Comparison of ENCODE assay signal across 1 cellular context in the genomic region with DNA sequence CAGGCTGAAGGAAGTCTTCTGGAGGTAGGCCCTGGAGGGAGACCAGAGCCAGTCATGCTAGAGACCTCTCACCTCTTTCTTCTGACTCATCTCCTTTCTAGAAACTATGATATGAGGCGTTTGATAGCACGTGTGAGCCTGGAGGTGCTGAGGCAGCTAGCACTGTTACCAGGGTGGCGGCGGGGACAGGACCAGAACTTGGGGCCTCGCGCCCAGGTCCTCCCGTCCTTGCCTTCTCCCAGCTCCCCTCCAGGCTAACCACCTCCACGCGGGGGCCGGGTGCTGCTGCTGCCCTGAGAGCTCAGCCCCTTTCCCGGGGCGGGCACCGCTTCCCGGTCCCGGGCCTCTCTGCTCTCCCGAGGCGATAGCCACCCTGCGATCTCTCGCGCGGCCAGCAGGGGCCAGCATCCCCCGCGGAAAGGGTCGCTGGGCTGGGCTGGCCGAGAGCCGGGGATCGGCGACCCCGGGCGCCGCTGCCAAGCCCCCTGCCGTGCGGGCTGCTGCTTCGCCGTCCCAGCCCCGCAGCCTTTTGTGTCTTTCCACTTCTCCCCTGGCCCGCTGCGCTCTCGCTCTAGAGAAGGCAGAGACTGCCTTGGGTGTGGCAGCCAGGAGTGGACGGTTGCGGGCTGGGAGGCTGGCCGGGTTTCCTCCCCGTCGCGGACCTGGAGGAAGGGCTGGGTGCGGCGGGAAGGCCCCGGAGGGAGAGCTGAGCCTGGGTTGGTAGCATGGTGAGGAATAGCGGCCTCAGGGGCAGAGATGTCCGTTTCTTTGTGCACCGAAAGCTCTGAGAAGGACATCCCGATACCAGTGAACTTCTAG.
TF ChIP-seq lines count a peak whose summit lies in the region.

No MANE protein-coding gene starts in this region.

TF ChIP-seq in K562, 482 proteins besides CTCF, POLR2A, EP300 and RAD21 (continued from another document and continues in another):
- TF ChIP-seq ZC3H8 (IDR thresholded peaks at IDR 0.05), result no peak
- TF ChIP-seq, protein P1, sequence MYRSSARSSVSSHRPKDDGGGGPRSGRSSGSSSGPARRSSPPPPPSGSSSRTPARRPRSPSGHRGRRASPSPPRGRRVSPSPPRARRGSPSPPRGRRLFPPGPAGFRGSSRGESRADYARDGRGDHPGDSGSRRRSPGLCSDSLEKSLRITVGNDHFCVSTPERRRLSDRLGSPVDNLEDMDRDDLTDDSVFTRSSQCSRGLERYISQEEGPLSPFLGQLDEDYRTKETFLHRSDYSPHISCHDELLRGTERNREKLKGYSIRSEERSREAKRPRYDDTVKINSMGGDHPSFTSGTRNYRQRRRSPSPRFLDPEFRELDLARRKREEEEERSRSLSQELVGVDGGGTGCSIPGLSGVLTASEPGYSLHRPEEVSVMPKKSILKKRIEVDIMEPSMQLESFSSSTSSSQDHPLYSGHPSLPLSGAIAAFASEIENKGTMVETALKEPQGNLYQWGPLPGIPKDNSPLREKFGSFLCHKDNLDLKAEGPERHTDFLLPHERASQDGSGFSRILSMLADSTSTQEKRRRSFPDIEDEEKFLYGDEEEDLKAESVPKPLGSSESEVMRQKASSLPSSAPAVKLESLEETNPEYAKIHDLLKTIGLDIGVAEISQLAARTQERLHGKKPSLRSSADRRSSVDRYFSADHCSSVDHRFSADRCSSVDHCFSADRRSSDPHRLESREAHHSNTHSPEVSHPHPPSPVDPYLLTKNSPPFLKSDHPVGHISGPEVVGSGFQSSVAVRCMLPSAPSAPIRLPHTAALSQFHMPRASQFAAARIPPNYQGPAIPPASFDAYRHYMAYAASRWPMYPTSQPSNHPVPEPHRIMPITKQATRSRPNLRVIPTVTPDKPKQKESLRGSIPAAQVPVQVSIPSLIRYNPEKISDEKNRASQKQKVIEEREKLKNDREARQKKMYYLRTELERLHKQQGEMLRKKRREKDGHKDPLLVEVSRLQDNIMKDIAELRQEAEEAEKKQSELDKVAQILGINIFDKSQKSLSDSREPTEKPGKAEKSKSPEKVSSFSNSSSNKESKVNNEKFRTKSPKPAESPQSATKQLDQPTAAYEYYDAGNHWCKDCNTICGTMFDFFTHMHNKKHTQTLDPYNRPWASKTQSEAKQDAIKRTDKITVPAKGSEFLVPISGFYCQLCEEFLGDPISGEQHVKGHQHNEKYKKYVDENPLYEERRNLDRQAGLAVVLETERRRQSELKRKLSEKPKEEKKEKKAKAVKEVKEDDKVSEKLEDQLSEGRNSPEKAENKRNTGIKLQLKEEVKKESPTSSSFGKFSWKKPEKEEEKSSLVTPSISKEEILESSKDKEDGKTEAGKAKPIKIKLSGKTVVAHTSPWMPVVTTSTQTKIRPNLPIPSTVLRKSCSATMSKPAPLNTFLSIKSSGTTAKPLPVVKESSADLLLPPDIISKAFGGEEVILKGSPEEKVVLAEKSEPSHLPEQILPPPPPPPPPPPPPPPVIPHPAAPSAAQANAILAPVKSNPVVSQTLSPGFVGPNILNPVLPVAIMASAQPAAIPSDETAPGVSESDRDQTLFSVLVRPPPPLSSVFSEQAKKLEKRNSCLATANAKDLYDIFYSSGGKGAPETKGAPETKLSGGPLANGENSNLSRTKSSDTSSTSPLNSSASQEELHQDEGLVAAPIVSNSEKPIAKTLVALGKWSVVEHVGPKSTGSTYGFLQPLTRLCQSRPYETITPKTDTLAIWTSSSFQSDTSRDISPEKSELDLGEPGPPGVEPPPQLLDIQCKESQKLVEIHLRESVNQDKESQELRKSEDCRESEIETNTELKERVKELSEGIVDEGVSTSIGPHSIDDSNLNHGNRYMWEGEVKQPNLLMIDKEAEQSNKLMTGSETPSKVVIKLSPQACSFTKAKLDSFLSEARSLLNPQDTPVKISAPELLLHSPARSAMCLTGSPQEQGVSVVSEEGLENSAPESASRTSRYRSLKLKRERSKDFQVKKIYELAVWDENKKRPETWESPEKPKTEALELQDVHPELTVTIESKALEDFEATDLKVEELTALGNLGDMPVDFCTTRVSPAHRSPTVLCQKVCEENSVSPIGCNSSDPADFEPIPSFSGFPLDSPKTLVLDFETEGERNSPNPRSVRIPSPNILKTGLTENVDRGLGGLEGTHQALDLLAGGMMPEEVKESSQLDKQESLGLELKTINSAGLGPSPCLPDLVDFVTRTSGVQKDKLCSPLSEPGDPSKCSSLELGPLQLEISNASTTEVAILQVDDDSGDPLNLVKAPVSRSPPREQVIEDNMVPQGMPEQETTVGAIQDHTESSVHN (IDR thresholded peaks at IDR 0.05; ENCODE audit: borderline replicate concordance in 1 of 2, low read depth in 1 of 2), result no peak
- peak; percentile 80 for TF ChIP-seq CTBP1 (IDR thresholded peaks at IDR 0.05; ENCODE audit: borderline replicate concordance)
- no peak for TF ChIP-seq CREB1 (IDR thresholded peaks at IDR 0.05)
- TF ChIP-seq CREB1 (CRISPR knock-in tag; IDR thresholded peaks at IDR 0.05), result peak; percentile 17; the same call in 1 of the 2 replicates
- peak; percentile 12; the same call in 1 of the 2 replicates for TF ChIP-seq CREM (IDR thresholded peaks at IDR 0.05; ENCODE audit: low read depth)
- TF ChIP-seq KDM5B (IDR thresholded peaks at IDR 0.05; ENCODE audit: insufficient replicate concordance, low read depth, low read length), result peak; percentile 32
- peak; percentile 25; the same call in 1 of the 2 replicates for TF ChIP-seq KLF13 (tag; IDR thresholded peaks at IDR 0.05; ENCODE audit: borderline replicate concordance, low read depth)
- TF ChIP-seq SMARCB1 (IDR thresholded peaks at IDR 0.05; ENCODE audit: insufficient read length, low read depth), result no peak
- no peak for TF ChIP-seq IFI16 (CRISPR knock-in tag; IDR thresholded peaks at IDR 0.05)
- no peak for TF ChIP-seq CUX1 (CRISPR knock-in tag; IDR thresholded peaks at IDR 0.05)
- TF ChIP-seq C11orf30 (IDR thresholded peaks at IDR 0.05; ENCODE audit: low read depth), result peak; percentile 21; the same call in 1 of the 2 replicates
- TF ChIP-seq ARID2 (IDR thresholded peaks at IDR 0.05), result peak; percentile 91
- peak; percentile 63; the same call in 1 of the 2 replicates for TF ChIP-seq GABPB1 (CRISPR knock-in tag; IDR thresholded peaks at IDR 0.05)
- TF ChIP-seq, protein P2, sequence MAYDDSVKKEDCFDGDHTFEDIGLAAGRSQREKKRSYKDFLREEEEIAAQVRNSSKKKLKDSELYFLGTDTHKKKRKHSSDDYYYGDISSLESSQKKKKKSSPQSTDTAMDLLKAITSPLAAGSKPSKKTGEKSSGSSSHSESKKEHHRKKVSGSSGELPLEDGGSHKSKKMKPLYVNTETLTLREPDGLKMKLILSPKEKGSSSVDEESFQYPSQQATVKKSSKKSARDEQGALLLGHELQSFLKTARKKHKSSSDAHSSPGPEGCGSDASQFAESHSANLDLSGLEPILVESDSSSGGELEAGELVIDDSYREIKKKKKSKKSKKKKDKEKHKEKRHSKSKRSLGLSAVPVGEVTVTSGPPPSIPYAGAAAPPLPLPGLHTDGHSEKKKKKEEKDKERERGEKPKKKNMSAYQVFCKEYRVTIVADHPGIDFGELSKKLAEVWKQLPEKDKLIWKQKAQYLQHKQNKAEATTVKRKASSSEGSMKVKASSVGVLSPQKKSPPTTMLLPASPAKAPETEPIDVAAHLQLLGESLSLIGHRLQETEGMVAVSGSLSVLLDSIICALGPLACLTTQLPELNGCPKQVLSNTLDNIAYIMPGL (CRISPR knock-in tag; IDR thresholded peaks at IDR 0.05), result 0 out of 2 replicates have a peak, but pooled peaks have one; percentile 62
- TF ChIP-seq TRIM24 (IDR thresholded peaks at IDR 0.05), result peak in 1 of 2 experiments; percentile 10; a peak in 1 of 4 replicates
- TF ChIP-seq STAT5B (CRISPR knock-in tag; IDR thresholded peaks at IDR 0.05), result no peak
- TF ChIP-seq, protein P3, sequence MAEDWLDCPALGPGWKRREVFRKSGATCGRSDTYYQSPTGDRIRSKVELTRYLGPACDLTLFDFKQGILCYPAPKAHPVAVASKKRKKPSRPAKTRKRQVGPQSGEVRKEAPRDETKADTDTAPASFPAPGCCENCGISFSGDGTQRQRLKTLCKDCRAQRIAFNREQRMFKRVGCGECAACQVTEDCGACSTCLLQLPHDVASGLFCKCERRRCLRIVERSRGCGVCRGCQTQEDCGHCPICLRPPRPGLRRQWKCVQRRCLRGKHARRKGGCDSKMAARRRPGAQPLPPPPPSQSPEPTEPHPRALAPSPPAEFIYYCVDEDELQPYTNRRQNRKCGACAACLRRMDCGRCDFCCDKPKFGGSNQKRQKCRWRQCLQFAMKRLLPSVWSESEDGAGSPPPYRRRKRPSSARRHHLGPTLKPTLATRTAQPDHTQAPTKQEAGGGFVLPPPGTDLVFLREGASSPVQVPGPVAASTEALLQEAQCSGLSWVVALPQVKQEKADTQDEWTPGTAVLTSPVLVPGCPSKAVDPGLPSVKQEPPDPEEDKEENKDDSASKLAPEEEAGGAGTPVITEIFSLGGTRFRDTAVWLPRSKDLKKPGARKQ (CRISPR knock-in tag; IDR thresholded peaks at IDR 0.05), result no peak
- 0 out of 2 replicates have a peak, but pooled peaks have one; percentile 31 for TF ChIP-seq ETV5 (CRISPR knock-in tag; IDR thresholded peaks at IDR 0.05; ENCODE audit: low read depth)
- no peak for TF ChIP-seq ETV1 (tag; conservative IDR thresholded peaks at IDR 0.05; ENCODE audit: low read depth)
- TF ChIP-seq CBFB (CRISPR knock-in tag; IDR thresholded peaks at IDR 0.05), result 0 out of 2 replicates have a peak, but pooled peaks have one; percentile 29
- TF ChIP-seq KLF16 (IDR thresholded peaks at IDR 0.05), result 0 out of 2 replicates have a peak, but pooled peaks have one; percentile 48
- TF ChIP-seq SRF (CRISPR knock-in tag; IDR thresholded peaks at IDR 0.05), result no peak
- TF ChIP-seq ELF4 (CRISPR knock-in tag; IDR thresholded peaks at IDR 0.05), result 0 out of 2 replicates have a peak, but pooled peaks have one; percentile 7
- TF ChIP-seq ZNF354B (CRISPR knock-in tag; IDR thresholded peaks at IDR 0.05), result no peak
- peak; percentile 53 for TF ChIP-seq NFIC (IDR thresholded peaks at IDR 0.05)
- TF ChIP-seq NR1H2 (CRISPR knock-in tag; IDR thresholded peaks at IDR 0.05), result 0 out of 2 replicates have a peak, but pooled peaks have one; percentile 66
- 0 out of 4 replicates have a peak, but pooled peaks of 1 of the 2 experiments have one; percentile 27 for TF ChIP-seq MNT (conservative IDR thresholded peaks at IDR 0.05)
- TF ChIP-seq, protein P4, sequence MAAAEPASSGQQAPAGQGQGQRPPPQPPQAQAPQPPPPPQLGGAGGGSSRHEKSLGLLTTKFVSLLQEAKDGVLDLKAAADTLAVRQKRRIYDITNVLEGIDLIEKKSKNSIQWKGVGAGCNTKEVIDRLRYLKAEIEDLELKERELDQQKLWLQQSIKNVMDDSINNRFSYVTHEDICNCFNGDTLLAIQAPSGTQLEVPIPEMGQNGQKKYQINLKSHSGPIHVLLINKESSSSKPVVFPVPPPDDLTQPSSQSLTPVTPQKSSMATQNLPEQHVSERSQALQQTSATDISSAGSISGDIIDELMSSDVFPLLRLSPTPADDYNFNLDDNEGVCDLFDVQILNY (CRISPR knock-in tag; IDR thresholded peaks at IDR 0.05), result no peak
- peak; percentile 95 for TF ChIP-seq SMC3 (conservative IDR thresholded peaks at IDR 0.05; ENCODE audit: insufficient read depth, low read depth, low read length)
- peak; percentile 40 for TF ChIP-seq RBM22 (IDR thresholded peaks at IDR 0.05; ENCODE audit: low read depth, low read length, poor library complexity, severe bottlenecking)
- TF ChIP-seq, protein P5, sequence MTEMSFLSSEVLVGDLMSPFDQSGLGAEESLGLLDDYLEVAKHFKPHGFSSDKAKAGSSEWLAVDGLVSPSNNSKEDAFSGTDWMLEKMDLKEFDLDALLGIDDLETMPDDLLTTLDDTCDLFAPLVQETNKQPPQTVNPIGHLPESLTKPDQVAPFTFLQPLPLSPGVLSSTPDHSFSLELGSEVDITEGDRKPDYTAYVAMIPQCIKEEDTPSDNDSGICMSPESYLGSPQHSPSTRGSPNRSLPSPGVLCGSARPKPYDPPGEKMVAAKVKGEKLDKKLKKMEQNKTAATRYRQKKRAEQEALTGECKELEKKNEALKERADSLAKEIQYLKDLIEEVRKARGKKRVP (CRISPR knock-in tag; IDR thresholded peaks at IDR 0.05), result 0 out of 2 replicates have a peak, but pooled peaks have one; percentile 21
- TF ChIP-seq POU5F1 (IDR thresholded peaks at IDR 0.05; ENCODE audit: borderline replicate concordance, low read depth, low read length, partially characterized antibody), result no peak
- TF ChIP-seq TEAD1 (CRISPR knock-in tag; IDR thresholded peaks at IDR 0.05), result 0 out of 4 replicates have a peak, but pooled peaks have one; percentile 9 to 66
